Comparison of ENCODE assay signal across 36 cellular contexts in genomic region chr20:3505148-3505547, GRCh38.
"Had no signal": no experiment of that assay in that cellular context is flagged by ENCODE, and none has a peak within 500 bp of the region (broad histone marks: within the 10 kb centered on the region; RNA-seq: fewer than 3 reads in every experiment).

No MANE protein-coding gene starts in this region.

- ATAC-seq: activated CD8-positive, alpha-beta memory T cell treated with anti-CD3 and anti-CD28 coated beads, Interleukin-2, amount 10 ng/mL, durations not matched to agents 7 days and 5 days; activated CD8-positive, alpha-beta T cell treated with anti-CD3 and anti-CD28 coated beads, Interleukin-2, amount 10 ng/mL, durations not matched to agents 7 days and 5 days; activated naive CD8-positive, alpha-beta T cell treated with anti-CD3 and anti-CD28 coated beads, Interleukin-2, amount 50 U/mL, for 24 hours; T-cell had no signal

- H3K36me3 ChIP-seq: ascending aorta, brain microvascular endothelial cell, breast epithelium had no signal

- H3K27ac Mint-ChIP-seq: activated B cell treated with CpG ODN at 0.5 μM for 24 hours; activated CD4-positive, alpha-beta memory T cell treated with anti-CD3 and anti-CD28 coated beads, Interleukin-2, amount 10 ng/mL, durations not matched to agents 7 days and 5 days; activated CD4-positive, alpha-beta T cell treated with anti-CD3 and anti-CD28 coated beads, Interleukin-2, amount 10 ng/mL, durations not matched to agents 24 days and 14 days; activated CD8-positive, alpha-beta memory T cell treated with anti-CD3 and anti-CD28 coated beads, Interleukin-2, amount 10 ng/mL, durations not matched to agents 7 days and 5 days; activated CD8-positive, alpha-beta T cell treated with anti-CD3 and anti-CD28 coated beads, Interleukin-2, amount 10 ng/mL, durations not matched to agents 7 days and 5 days; activated naive CD4-positive, alpha-beta T cell treated with anti-CD3 and anti-CD28 coated beads, Interleukin-2, amount 10 ng/mL, durations not matched to agents 7 days and 5 days; activated naive CD4-positive, alpha-beta T cell treated with anti-CD3 and anti-CD28 coated beads, Interleukin-2, amount 50 U/mL, for 24 hours; activated naive CD8-positive, alpha-beta T cell; activated naive CD8-positive, alpha-beta T cell treated with anti-CD3 and anti-CD28 coated beads, Interleukin-2, amount 10 ng/mL, durations not matched to agents 7 days and 5 days; activated naive CD8-positive, alpha-beta T cell treated with anti-CD3 and anti-CD28 coated beads, Interleukin-2, amount 50 U/mL, for 24 hours; activated T-cell treated with anti-CD3 and anti-CD28 coated beads, Interleukin-2, amount 50 U/mL, for 24 hours; activated T-helper 2 cell treated with anti-CD3 and anti-CD28 coated beads, Interferon-gamma antibody, Interleukin-2, Interleukin-4, amounts not matched to agents 10 μg/mL and 5 μg/mL and 100 μg/mL, durations not matched to agents 14 hours and 24 hours and 36 hours; T-cell; T-helper 2 cell treated with Interferon-gamma antibody and Interleukin-4, amounts not matched to agents 5 μg/mL and 100 μg/mL, for 36 hours had no signal

- DNase-seq: activated B cell treated with CpG ODN at 0.5 μM for 24 hours; activated CD4-positive, alpha-beta memory T cell treated with anti-CD3 and anti-CD28 coated beads, Interleukin-2, amount 10 ng/mL, durations not matched to agents 7 days and 5 days; activated CD4-positive, alpha-beta T cell treated with anti-CD3 and anti-CD28 coated beads for 4 hours; activated CD4-positive, alpha-beta T cell treated with anti-CD3 and anti-CD28 coated beads, Interleukin-2, amount 10 ng/mL, durations not matched to agents 24 days and 14 days; activated CD4-positive, alpha-beta T cell treated with anti-CD3 and anti-CD28 coated beads, Interleukin-2, amount 50 U/mL, for 1 hour; activated CD4-positive, alpha-beta T cell treated with anti-CD3 and anti-CD28 coated beads, Interleukin-2, amount 50 U/mL, for 48 hours; activated CD4-positive, CD25-positive, alpha-beta regulatory T cell treated with anti-CD3 and anti-CD28 coated beads, Interleukin-2, amount 50 U/mL, for 72 hours; activated CD8-positive, alpha-beta memory T cell treated with anti-CD3 and anti-CD28 coated beads for 24 hours; activated CD8-positive, alpha-beta memory T cell treated with anti-CD3 and anti-CD28 coated beads, Interleukin-2, amount 10 ng/mL, durations not matched to agents 7 days and 5 days; activated CD8-positive, alpha-beta memory T cell treated with anti-CD3 and anti-CD28 coated beads, Interleukin-2, amount 50 U/mL, for 48 hours; activated CD8-positive, alpha-beta T cell treated with anti-CD3 and anti-CD28 coated beads, Interleukin-2, amount 10 ng/mL, durations not matched to agents 7 days and 5 days; activated effector memory CD4-positive, alpha-beta T cell treated with Interleukin-2 at 50 U/mL for 16 hours; activated gamma-delta T cell; activated naive CD4-positive, alpha-beta T cell treated with anti-CD3 and anti-CD28 coated beads, Interleukin-2, amount 10 ng/mL, durations not matched to agents 7 days and 5 days; activated naive CD4-positive, alpha-beta T cell treated with Interleukin-2 at 50 U/mL for 16 hours; activated naive CD8-positive, alpha-beta T cell treated with anti-CD3 and anti-CD28 coated beads, Interleukin-2, amount 10 ng/mL, durations not matched to agents 7 days and 5 days; activated naive CD8-positive, alpha-beta T cell treated with anti-CD3 and anti-CD28 coated beads, Interleukin-2, amount 50 U/mL, for 24 hours; activated T-cell treated with anti-CD3 and anti-CD28 coated beads, Interleukin-2, amount 50 U/mL, for 24 hours; activated T-cell treated with anti-CD3 and anti-CD28 coated beads, Interleukin-2, amount 50 U/mL, for 48 hours; amygdala; anterior cingulate cortex; brain microvascular endothelial cell; caudate nucleus; cerebellar nuclear complex; T-cell; T-helper 2 cell; T-helper 9 cell had no signal

- H3K27me3 ChIP-seq: ascending aorta, brain microvascular endothelial cell, breast epithelium had no signal

- FAIRE-seq: TTC549 had no signal

- H3K9me3 ChIP-seq: ascending aorta, breast epithelium had no signal

- H3K36me3 Mint-ChIP-seq: activated naive CD4-positive, alpha-beta T cell treated with anti-CD3 and anti-CD28 coated beads, Interleukin-2, amount 10 ng/mL, durations not matched to agents 7 days and 5 days; activated naive CD8-positive, alpha-beta T cell treated with anti-CD3 and anti-CD28 coated beads, Interleukin-2, amount 10 ng/mL, durations not matched to agents 7 days and 5 days had no signal

- H3K9me3 Mint-ChIP-seq: activated B cell treated with CpG ODN at 0.5 μM for 24 hours; activated CD4-positive, alpha-beta memory T cell treated with anti-CD3 and anti-CD28 coated beads, Interleukin-2, amount 10 ng/mL, durations not matched to agents 7 days and 5 days; activated CD4-positive, alpha-beta T cell treated with anti-CD3 and anti-CD28 coated beads, Interleukin-2, amount 10 ng/mL, durations not matched to agents 24 days and 14 days; activated naive CD4-positive, alpha-beta T cell treated with anti-CD3 and anti-CD28 coated beads, Interleukin-2, amount 10 ng/mL, durations not matched to agents 7 days and 5 days; activated naive CD4-positive, alpha-beta T cell treated with anti-CD3 and anti-CD28 coated beads, Interleukin-2, amount 50 U/mL, for 24 hours; activated naive CD8-positive, alpha-beta T cell treated with anti-CD3 and anti-CD28 coated beads, Interleukin-2, amount 50 U/mL, for 24 hours; activated T-cell treated with anti-CD3 and anti-CD28 coated beads, Interleukin-2, amount 50 U/mL, for 24 hours; activated T-helper 2 cell treated with anti-CD3 and anti-CD28 coated beads, Interferon-gamma antibody, Interleukin-2, Interleukin-4, amounts not matched to agents 10 μg/mL and 5 μg/mL and 100 μg/mL, durations not matched to agents 14 hours and 24 hours and 36 hours; central memory CD8-positive, alpha-beta T cell; T-cell; T-helper 2 cell treated with Interferon-gamma antibody and Interleukin-4, amounts not matched to agents 5 μg/mL and 100 μg/mL, for 36 hours had no signal

- H3K27ac ChIP-seq: ascending aorta, brain microvascular endothelial cell, breast epithelium, VCaP had no signal

- H3K4me3 ChIP-seq: ascending aorta, breast epithelium had no signal

- H3K27me3 Mint-ChIP-seq: activated B cell treated with CpG ODN at 0.5 μM for 24 hours; activated CD4-positive, alpha-beta memory T cell treated with anti-CD3 and anti-CD28 coated beads, Interleukin-2, amount 10 ng/mL, durations not matched to agents 7 days and 5 days; activated CD4-positive, alpha-beta T cell treated with anti-CD3 and anti-CD28 coated beads, Interleukin-2, amount 10 ng/mL, durations not matched to agents 24 days and 14 days; activated CD8-positive, alpha-beta memory T cell treated with anti-CD3 and anti-CD28 coated beads, Interleukin-2, amount 10 ng/mL, durations not matched to agents 7 days and 5 days; activated naive CD4-positive, alpha-beta T cell treated with anti-CD3 and anti-CD28 coated beads, Interleukin-2, amount 10 ng/mL, durations not matched to agents 7 days and 5 days; activated naive CD4-positive, alpha-beta T cell treated with anti-CD3 and anti-CD28 coated beads, Interleukin-2, amount 50 U/mL, for 24 hours; activated naive CD8-positive, alpha-beta T cell; activated naive CD8-positive, alpha-beta T cell treated with anti-CD3 and anti-CD28 coated beads, Interleukin-2, amount 10 ng/mL, durations not matched to agents 7 days and 5 days; activated naive CD8-positive, alpha-beta T cell treated with anti-CD3 and anti-CD28 coated beads, Interleukin-2, amount 50 U/mL, for 24 hours; activated T-cell treated with anti-CD3 and anti-CD28 coated beads, Interleukin-2, amount 50 U/mL, for 24 hours; central memory CD8-positive, alpha-beta T cell; T-cell had no signal

- H3K4me1 ChIP-seq: ascending aorta, breast epithelium had no signal

- H3K4me3 Mint-ChIP-seq: activated B cell treated with CpG ODN at 0.5 μM for 24 hours; activated CD4-positive, alpha-beta memory T cell treated with anti-CD3 and anti-CD28 coated beads, Interleukin-2, amount 10 ng/mL, durations not matched to agents 7 days and 5 days; activated CD4-positive, alpha-beta T cell treated with anti-CD3 and anti-CD28 coated beads, Interleukin-2, amount 10 ng/mL, durations not matched to agents 24 days and 14 days; activated CD8-positive, alpha-beta memory T cell treated with anti-CD3 and anti-CD28 coated beads, Interleukin-2, amount 10 ng/mL, durations not matched to agents 7 days and 5 days; activated CD8-positive, alpha-beta T cell treated with anti-CD3 and anti-CD28 coated beads, Interleukin-2, amount 10 ng/mL, durations not matched to agents 7 days and 5 days; activated naive CD4-positive, alpha-beta T cell treated with anti-CD3 and anti-CD28 coated beads, Interleukin-2, amount 10 ng/mL, durations not matched to agents 7 days and 5 days; activated naive CD4-positive, alpha-beta T cell treated with anti-CD3 and anti-CD28 coated beads, Interleukin-2, amount 50 U/mL, for 24 hours; activated naive CD8-positive, alpha-beta T cell; activated naive CD8-positive, alpha-beta T cell treated with anti-CD3 and anti-CD28 coated beads, Interleukin-2, amount 10 ng/mL, durations not matched to agents 7 days and 5 days; activated naive CD8-positive, alpha-beta T cell treated with anti-CD3 and anti-CD28 coated beads, Interleukin-2, amount 50 U/mL, for 24 hours; activated T-cell treated with anti-CD3 and anti-CD28 coated beads, Interleukin-2, amount 50 U/mL, for 24 hours; central memory CD8-positive, alpha-beta T cell; T-cell; T-helper 2 cell treated with Interferon-gamma antibody and Interleukin-4, amounts not matched to agents 5 μg/mL and 100 μg/mL, for 36 hours had no signal

- H3K4me1 Mint-ChIP-seq: activated B cell treated with CpG ODN at 0.5 μM for 24 hours; activated naive CD8-positive, alpha-beta T cell treated with anti-CD3 and anti-CD28 coated beads, Interleukin-2, amount 10 ng/mL, durations not matched to agents 7 days and 5 days had no signal
